In the genomic region with DNA sequence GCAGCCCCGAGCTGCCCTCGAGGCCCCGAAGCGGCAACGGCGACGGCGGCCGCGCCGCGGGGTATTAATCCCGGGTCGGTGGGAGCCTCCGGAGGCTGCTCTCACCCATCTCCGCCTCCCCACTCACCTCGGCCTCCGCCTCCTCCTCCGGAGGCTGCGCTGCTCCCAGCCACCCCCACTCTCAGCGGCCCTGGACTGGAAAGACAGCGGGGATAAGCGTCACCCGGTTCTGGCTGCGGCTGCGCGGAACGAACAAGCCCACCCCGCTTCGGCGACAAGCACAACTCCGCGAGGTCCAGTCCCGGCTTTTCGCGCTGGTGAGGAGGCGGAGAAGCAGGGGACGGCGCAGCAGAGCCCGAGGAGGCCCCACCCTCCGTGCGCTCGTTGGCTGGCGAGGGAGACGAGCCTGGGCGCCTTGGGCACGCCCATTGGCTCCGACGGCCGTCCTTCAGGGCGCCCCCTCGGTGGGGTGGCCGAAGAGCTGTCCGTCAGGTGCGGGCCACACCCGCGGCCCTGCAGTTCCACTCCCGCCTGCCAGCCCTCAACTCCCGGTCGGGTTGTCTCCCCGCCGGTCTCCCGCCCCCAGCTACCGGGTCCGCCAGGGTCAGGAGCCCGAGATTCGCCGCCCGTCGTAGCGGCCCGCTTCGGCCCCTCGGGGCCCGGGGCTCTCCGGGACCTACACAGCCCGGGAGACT, we compare ENCODE assay signal across 1 cellular context.
TF ChIP-seq lines count a peak whose summit lies in the region.

A gene (minus strand): TSS at position 327 of the 695 bp plus-strand sequence. CDS start 11,469 bp downstream, outside the sequence.

TF ChIP-seq in WTC11, 78 proteins besides CTCF, POLR2A, EP300 and RAD21 (continued from another document):
- TF ChIP-seq, protein P1, sequence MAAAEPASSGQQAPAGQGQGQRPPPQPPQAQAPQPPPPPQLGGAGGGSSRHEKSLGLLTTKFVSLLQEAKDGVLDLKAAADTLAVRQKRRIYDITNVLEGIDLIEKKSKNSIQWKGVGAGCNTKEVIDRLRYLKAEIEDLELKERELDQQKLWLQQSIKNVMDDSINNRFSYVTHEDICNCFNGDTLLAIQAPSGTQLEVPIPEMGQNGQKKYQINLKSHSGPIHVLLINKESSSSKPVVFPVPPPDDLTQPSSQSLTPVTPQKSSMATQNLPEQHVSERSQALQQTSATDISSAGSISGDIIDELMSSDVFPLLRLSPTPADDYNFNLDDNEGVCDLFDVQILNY (CRISPR knock-in tag; IDR thresholded peaks at IDR 0.05), result peak; percentile 36; the same call in 1 of the 2 replicates
- no peak for TF ChIP-seq ZNF317 (CRISPR knock-in tag; IDR thresholded peaks at IDR 0.05; ENCODE audit: borderline replicate concordance, low read depth)
- TF ChIP-seq EMX1 (CRISPR knock-in tag; IDR thresholded peaks at IDR 0.05), result no peak
- TF ChIP-seq HMGA2 (CRISPR knock-in tag; IDR thresholded peaks at IDR 0.05), result no peak
- TF ChIP-seq TP53 (CRISPR knock-in tag; IDR thresholded peaks at IDR 0.05), result 0 out of 2 replicates have a peak, but pooled peaks have one; percentile 15
- TF ChIP-seq, protein P2, sequence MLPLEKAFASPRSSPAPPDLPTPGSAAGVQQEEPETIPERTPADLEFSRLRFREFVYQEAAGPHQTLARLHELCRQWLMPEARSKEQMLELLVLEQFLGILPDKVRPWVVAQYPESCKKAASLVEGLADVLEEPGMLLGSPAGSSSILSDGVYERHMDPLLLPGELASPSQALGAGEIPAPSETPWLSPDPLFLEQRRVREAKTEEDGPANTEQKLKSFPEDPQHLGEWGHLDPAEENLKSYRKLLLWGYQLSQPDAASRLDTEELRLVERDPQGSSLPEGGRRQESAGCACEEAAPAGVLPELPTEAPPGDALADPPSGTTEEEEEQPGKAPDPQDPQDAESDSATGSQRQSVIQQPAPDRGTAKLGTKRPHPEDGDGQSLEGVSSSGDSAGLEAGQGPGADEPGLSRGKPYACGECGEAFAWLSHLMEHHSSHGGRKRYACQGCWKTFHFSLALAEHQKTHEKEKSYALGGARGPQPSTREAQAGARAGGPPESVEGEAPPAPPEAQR (CRISPR knock-in tag; IDR thresholded peaks at IDR 0.05), result no peak
- TF ChIP-seq ATF1 (CRISPR knock-in tag; IDR thresholded peaks at IDR 0.05), result no peak
- TF ChIP-seq, protein P3, sequence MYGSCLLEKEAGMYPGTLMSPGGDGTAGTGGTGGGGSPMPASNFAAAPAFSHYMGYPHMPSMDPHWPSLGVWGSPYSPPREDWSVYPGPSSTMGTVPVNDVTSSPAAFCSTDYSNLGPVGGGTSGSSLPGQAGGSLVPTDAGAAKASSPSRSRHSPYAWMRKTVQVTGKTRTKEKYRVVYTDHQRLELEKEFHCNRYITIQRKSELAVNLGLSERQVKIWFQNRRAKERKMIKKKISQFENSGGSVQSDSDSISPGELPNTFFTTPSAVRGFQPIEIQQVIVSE (CRISPR knock-in tag; IDR thresholded peaks at IDR 0.05; ENCODE audit: borderline replicate concordance), result no peak
- TF ChIP-seq, protein P4, sequence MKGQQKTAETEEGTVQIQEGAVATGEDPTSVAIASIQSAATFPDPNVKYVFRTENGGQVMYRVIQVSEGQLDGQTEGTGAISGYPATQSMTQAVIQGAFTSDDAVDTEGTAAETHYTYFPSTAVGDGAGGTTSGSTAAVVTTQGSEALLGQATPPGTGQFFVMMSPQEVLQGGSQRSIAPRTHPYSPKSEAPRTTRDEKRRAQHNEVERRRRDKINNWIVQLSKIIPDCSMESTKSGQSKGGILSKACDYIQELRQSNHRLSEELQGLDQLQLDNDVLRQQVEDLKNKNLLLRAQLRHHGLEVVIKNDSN (CRISPR knock-in tag; IDR thresholded peaks at IDR 0.05), result peak; percentile 48; the same call in 1 of the 2 replicates
- TF ChIP-seq CREM (CRISPR knock-in tag; IDR thresholded peaks at IDR 0.05), result peak; percentile 19; the same call in 1 of the 2 replicates
- peak; percentile 51; the same call in 1 of the 2 replicates for TF ChIP-seq ETV6 (CRISPR knock-in tag; IDR thresholded peaks at IDR 0.05)
- no peak for TF ChIP-seq FOXJ3 (CRISPR knock-in tag; IDR thresholded peaks at IDR 0.05; ENCODE audit: borderline replicate concordance)
- peak; percentile 79 for TF ChIP-seq SP1 (CRISPR knock-in tag; conservative IDR thresholded peaks at IDR 0.05)
- TF ChIP-seq, protein P5, sequence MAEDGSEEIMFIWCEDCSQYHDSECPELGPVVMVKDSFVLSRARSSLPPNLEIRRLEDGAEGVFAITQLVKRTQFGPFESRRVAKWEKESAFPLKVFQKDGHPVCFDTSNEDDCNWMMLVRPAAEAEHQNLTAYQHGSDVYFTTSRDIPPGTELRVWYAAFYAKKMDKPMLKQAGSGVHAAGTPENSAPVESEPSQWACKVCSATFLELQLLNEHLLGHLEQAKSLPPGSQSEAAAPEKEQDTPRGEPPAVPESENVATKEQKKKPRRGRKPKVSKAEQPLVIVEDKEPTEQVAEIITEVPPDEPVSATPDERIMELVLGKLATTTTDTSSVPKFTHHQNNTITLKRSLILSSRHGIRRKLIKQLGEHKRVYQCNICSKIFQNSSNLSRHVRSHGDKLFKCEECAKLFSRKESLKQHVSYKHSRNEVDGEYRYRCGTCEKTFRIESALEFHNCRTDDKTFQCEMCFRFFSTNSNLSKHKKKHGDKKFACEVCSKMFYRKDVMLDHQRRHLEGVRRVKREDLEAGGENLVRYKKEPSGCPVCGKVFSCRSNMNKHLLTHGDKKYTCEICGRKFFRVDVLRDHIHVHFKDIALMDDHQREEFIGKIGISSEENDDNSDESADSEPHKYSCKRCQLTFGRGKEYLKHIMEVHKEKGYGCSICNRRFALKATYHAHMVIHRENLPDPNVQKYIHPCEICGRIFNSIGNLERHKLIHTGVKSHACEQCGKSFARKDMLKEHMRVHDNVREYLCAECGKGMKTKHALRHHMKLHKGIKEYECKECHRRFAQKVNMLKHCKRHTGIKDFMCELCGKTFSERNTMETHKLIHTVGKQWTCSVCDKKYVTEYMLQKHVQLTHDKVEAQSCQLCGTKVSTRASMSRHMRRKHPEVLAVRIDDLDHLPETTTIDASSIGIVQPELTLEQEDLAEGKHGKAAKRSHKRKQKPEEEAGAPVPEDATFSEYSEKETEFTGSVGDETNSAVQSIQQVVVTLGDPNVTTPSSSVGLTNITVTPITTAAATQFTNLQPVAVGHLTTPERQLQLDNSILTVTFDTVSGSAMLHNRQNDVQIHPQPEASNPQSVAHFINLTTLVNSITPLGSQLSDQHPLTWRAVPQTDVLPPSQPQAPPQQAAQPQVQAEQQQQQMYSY (CRISPR knock-in tag; IDR thresholded peaks at IDR 0.05), result peak; percentile 99
- peak; percentile 98 for TF ChIP-seq NFYB (CRISPR knock-in tag; conservative IDR thresholded peaks at IDR 0.05; ENCODE audit: low read depth)
- TF ChIP-seq ZBTB21 (CRISPR knock-in tag; IDR thresholded peaks at IDR 0.05; ENCODE audit: borderline replicate concordance), result no peak
- no peak; the same call in 1 of the 2 replicates for TF ChIP-seq FOXK1 (CRISPR knock-in tag; IDR thresholded peaks at IDR 0.05)
- 0 out of 2 replicates have a peak, but pooled peaks have one; percentile 22 for TF ChIP-seq ELF4 (CRISPR knock-in tag; IDR thresholded peaks at IDR 0.05; ENCODE audit: low read depth)
- TF ChIP-seq ZNF423 (CRISPR knock-in tag; IDR thresholded peaks at IDR 0.05), result no peak
- TF ChIP-seq, protein P6, sequence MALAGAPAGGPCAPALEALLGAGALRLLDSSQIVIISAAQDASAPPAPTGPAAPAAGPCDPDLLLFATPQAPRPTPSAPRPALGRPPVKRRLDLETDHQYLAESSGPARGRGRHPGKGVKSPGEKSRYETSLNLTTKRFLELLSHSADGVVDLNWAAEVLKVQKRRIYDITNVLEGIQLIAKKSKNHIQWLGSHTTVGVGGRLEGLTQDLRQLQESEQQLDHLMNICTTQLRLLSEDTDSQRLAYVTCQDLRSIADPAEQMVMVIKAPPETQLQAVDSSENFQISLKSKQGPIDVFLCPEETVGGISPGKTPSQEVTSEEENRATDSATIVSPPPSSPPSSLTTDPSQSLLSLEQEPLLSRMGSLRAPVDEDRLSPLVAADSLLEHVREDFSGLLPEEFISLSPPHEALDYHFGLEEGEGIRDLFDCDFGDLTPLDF (CRISPR knock-in tag; IDR thresholded peaks at IDR 0.05), result no peak
- no peak for TF ChIP-seq GTF2I (CRISPR knock-in tag; conservative IDR thresholded peaks at IDR 0.05)
TF ChIP-seq in WTC11: peak in this region for 14.
